In the genomic region with DNA sequence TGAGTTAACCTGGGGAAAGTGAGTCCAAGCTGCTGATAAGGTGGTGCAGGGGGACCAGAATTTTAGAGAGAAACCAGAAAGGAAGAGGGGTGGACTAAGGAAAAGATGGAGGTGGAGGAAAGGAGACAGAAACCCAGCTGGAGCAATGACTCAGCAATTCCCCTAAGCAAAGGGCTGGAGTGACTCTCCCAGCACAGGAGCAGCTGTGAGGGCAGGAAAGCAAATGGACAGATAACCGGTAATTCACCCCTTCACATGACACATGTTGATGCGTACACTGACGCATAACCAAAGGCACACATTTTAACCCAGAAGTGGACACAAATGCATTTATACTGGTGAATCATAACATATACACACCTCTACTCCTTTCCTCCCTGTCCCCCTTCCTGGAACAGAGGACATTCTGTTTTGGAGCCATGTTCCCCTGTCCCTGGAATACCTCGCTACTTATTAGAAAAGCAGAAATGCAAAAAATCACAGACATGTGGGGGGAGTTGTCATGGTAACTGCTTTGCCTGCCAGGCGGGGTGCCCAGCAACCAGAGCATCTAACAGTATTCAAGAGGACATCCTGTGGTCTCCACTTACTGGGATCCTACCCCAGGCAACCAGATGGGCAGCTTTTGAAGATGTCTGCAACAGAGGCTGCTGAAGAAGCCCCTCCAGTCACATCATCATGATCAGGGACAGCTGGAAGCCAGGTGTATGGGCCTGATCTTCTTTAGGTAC, we compare ENCODE assay signal across 10 cellular contexts. TPM values are rescaled to one million over a fixed set of nuclear protein-coding genes. Genes with fewer than 3 reads are reported as not detected.
DNase-seq lines count a peak whose midpoint lies in the region; ATAC-seq, FAIRE-seq and TF ChIP-seq lines count a peak whose summit lies in the region.
"Had no signal": no experiment of that assay in that cellular context is flagged by ENCODE, and none has a peak within 500 bp of the region (broad histone marks: within the 10 kb centered on the region; RNA-seq: fewer than 3 reads in every experiment).

No MANE protein-coding gene starts in this region.

- H3K4me1 ChIP-seq in naive thymus-derived CD4-positive, alpha-beta T cell (ENCODE audit: control insufficient read depth in 2 of 2, insufficient read depth in 2 of 2, low read length in 2 of 2), result peaks cover 3 to 8% of the 10 kb centered on the region in 2 donors

- H3K27me3 Mint-ChIP-seq in CD14-positive monocyte (ENCODE audit: low read depth in 3 of 3), result peaks cover 68 to 88% (median 76%) of the 10 kb centered on the region in 3 donors
- H3K27me3 Mint-ChIP-seq in naive thymus-derived CD4-positive, alpha-beta T cell, result peaks cover 60 to 71% (median 65%) of the 10 kb centered on the region in 5 donors

- POLR2A ChIA-PET in naive thymus-derived CD4-positive, alpha-beta T cell (lab: Charles Lee), result no interaction called here

- H3K9me3 ChIP-seq in naive thymus-derived CD4-positive, alpha-beta T cell (ENCODE audit: control insufficient read depth in 2 of 3, low read length in 3 of 3), result no peaks in the 10 kb centered on the region

- H3K4me3 ChIP-seq in naive thymus-derived CD4-positive, alpha-beta T cell (ENCODE audit: low read length), result no peak overlapping the region

- no peaks in the 10 kb centered on the region for H3K36me3 ChIP-seq in naive thymus-derived CD4-positive, alpha-beta T cell (ENCODE audit: control insufficient read depth in 2 of 3, insufficient read depth in 3 of 3, low read length in 3 of 3)

- no peak overlapping the region for H3K27ac ChIP-seq in naive thymus-derived CD4-positive, alpha-beta T cell (ENCODE audit: low read depth, low read length)

- DNase-seq in CD14-positive monocyte (ENCODE audit: low spot score) (peak; percentile 14), HT1080 (ENCODE audit: low read depth) (peak; percentile 90), SK-N-DZ (ENCODE audit: low spot score) (peak; percentile 79), islet precursor cell (peak; percentile 67), cerebellum (ENCODE audit: low spot score) (no peak), GM12892 (ENCODE audit: insufficient read length) (no peak)
- no peak for DNase-seq in naive thymus-derived CD4-positive, alpha-beta T cell

- ATAC-seq in naive thymus-derived CD4-positive, alpha-beta T cell, result no peak
- no peak for ATAC-seq in HG03045 (IDR thresholded peaks at IDR 0.05; ENCODE audit: unreplicated experiment)
- ATAC-seq: Right ventricle myocardium inferior had no signal

- peaks cover 2 to 33% (median 20%) of the 10 kb centered on the region in 7 donors for H3K9me3 Mint-ChIP-seq in CD14-positive monocyte
- H3K9me3 Mint-ChIP-seq in naive thymus-derived CD4-positive, alpha-beta T cell, result peaks cover 0 to 12% (median 5%) of the 10 kb centered on the region in 11 donors

- FAIRE-seq in GM12892 (lab: Jason Lieb, UNC), result no peak

- H3K4me3 Mint-ChIP-seq in CD14-positive monocyte, result peak overlapping the region in 1 of 2 donors; percentile 72
- no peak overlapping the region for H3K4me3 Mint-ChIP-seq in naive thymus-derived CD4-positive, alpha-beta T cell

- no peak for TF ChIP-seq POLR2A in GM12892 (IDR thresholded peaks at IDR 0.05; ENCODE audit: low read depth, low read length)

- peaks cover 17 to 35% of the 10 kb centered on the region in 2 donors for H3K27me3 ChIP-seq in naive thymus-derived CD4-positive, alpha-beta T cell (ENCODE audit: control insufficient read depth in 2 of 2, insufficient read depth in 2 of 2, low read length in 2 of 2)

- intact Hi-C loops in CD14-positive monocyte (cut with micrococcal nuclease), result no loop called here
- intact Hi-C loops in naive thymus-derived CD4-positive, alpha-beta T cell (cut with micrococcal nuclease), result loop anchor here (5.0 kb wide), 2 partner anchors 87 to 343 kb away; partner anchors contain the start of gene PTPRN (in 1 of the 2)

- H3K4me1 Mint-ChIP-seq in CD14-positive monocyte, result peaks cover 8% of the 10 kb centered on the region
- peaks cover 4 to 18% (median 10%) of the 10 kb centered on the region in 7 donors for H3K4me1 Mint-ChIP-seq in naive thymus-derived CD4-positive, alpha-beta T cell

- TF ChIP-seq CTCF in CD14-positive monocyte (IDR thresholded peaks at IDR 0.05), result no peak

- peaks cover 0 to 4% of the 10 kb centered on the region in 2 donors for H3K36me3 Mint-ChIP-seq in CD14-positive monocyte
- peaks cover 0 to 10% (median 0%) of the 10 kb centered on the region in 5 donors for H3K36me3 Mint-ChIP-seq in naive thymus-derived CD4-positive, alpha-beta T cell

- CTCF ChIA-PET in naive thymus-derived CD4-positive, alpha-beta T cell (lab: Charles Lee), result interaction anchor here (0.6 kb wide), 1 partner anchor 89 kb away, joined by 3 read pairs; no protein-coding TSS in a partner anchor

- H3K27ac Mint-ChIP-seq in CD14-positive monocyte, result no peak overlapping the region
- no peak overlapping the region for H3K27ac Mint-ChIP-seq in naive thymus-derived CD4-positive, alpha-beta T cell

RNA-seq across cellular contexts. Expression of gene CDK5R2, which starts 4.7 kb away (rescaled TPM):
- polyA plus RNA-seq in CD14-positive monocyte, result not detected
- 0.27 TPM in 1 of 2 replicates, not detected in the other for total RNA-seq in HT1080 (2014; rRNA removed; shearing (Covaris generic))
- 0.09 and 0.24 TPM in 2 replicates for polyA plus RNA-seq in HT1080 (2015; cell fraction: cytosol; rRNA removed)
- 0.11 TPM in 1 of 2 replicates, not detected in the other for polyA plus RNA-seq in HT1080 (2015; cell fraction: nucleus; rRNA removed)
- 4.2 TPM in 2 replicates for polyA plus RNA-seq in SK-N-DZ (2014; cell fraction: cytosol; rRNA removed)
- polyA plus RNA-seq in SK-N-DZ (2014; cell fraction: nucleus; rRNA removed), result 2.1 and 4.6 TPM in 2 replicates
- not detected for total RNA-seq in naive thymus-derived CD4-positive, alpha-beta T cell
- polyA plus RNA-seq in naive thymus-derived CD4-positive, alpha-beta T cell, result not detected
- total RNA-seq in cerebellum, result 4.9 TPM
- not detected for polyA plus RNA-seq in GM12892 (2012; ENCODE audit: missing spikeins)
- total RNA-seq: lower leg skin, Right ventricle myocardium inferior had no signal

RNA-seq across cellular contexts. Expression of gene FEV, which starts 20.8 kb away (rescaled TPM):
- polyA plus RNA-seq in CD14-positive monocyte, result not detected
- not detected in 2 replicates for total RNA-seq in HT1080 (2014; rRNA removed; shearing (Covaris generic))
- polyA plus RNA-seq in HT1080 (2015; cell fraction: cytosol; rRNA removed), result not detected in 2 replicates
- not detected in 2 replicates for polyA plus RNA-seq in HT1080 (2015; cell fraction: nucleus; rRNA removed)
- polyA plus RNA-seq in SK-N-DZ (2014; cell fraction: cytosol; rRNA removed), result 21.6 and 28.6 TPM in 2 replicates
- 15.0 and 22.8 TPM in 2 replicates for polyA plus RNA-seq in SK-N-DZ (2014; cell fraction: nucleus; rRNA removed)
- not detected for total RNA-seq in naive thymus-derived CD4-positive, alpha-beta T cell
- polyA plus RNA-seq in naive thymus-derived CD4-positive, alpha-beta T cell, result not detected
- total RNA-seq in cerebellum, result not detected
- polyA plus RNA-seq in GM12892 (2012; ENCODE audit: missing spikeins), result not detected
- total RNA-seq: lower leg skin, Right ventricle myocardium inferior had no signal

RNA-seq across cellular contexts. Expression of gene CRYBA2, which starts 29.0 kb away (rescaled TPM):
- not detected for polyA plus RNA-seq in CD14-positive monocyte
- total RNA-seq in HT1080 (2014; rRNA removed; shearing (Covaris generic)), result not detected in 2 replicates
- not detected in 2 replicates for polyA plus RNA-seq in HT1080 (2015; cell fraction: cytosol; rRNA removed)
- polyA plus RNA-seq in HT1080 (2015; cell fraction: nucleus; rRNA removed), result not detected in 2 replicates
- 7.3 and 18.8 TPM in 2 replicates for polyA plus RNA-seq in SK-N-DZ (2014; cell fraction: cytosol; rRNA removed)
- 9.5 and 10.8 TPM in 2 replicates for polyA plus RNA-seq in SK-N-DZ (2014; cell fraction: nucleus; rRNA removed)
- not detected for total RNA-seq in naive thymus-derived CD4-positive, alpha-beta T cell
- not detected for polyA plus RNA-seq in naive thymus-derived CD4-positive, alpha-beta T cell
- total RNA-seq in cerebellum, result not detected
- not detected for polyA plus RNA-seq in GM12892 (2012; ENCODE audit: missing spikeins)
- total RNA-seq: lower leg skin, Right ventricle myocardium inferior had no signal

Comparison
In these comparisons a context has a peak if more than half of its experiments do, and no peak if none do; other contexts are left out.
1. DNase-seq: peak in CD14-positive monocyte (single experiment), HT1080 (single experiment), SK-N-DZ (single experiment) and islet precursor cell (single experiment); none in naive thymus-derived CD4-positive, alpha-beta T cell (0 of 9), cerebellum (single experiment) and GM12892 (single experiment).
2. intact Hi-C loops: an anchor here in naive thymus-derived CD4-positive, alpha-beta T cell (5.0 kb wide); none called in CD14-positive monocyte.